Comparison of ENCODE assay signal across 25 cellular contexts in genomic region chr2:235553291-235553690, GRCh38.
"Had no signal": no experiment of that assay in that cellular context is flagged by ENCODE, and none has a peak within 500 bp of the region (broad histone marks: within the 10 kb centered on the region; RNA-seq: fewer than 3 reads in every experiment).

No MANE protein-coding gene starts in this region.

- H3K4me2 ChIP-seq: hepatocyte had no signal

- H3K4me3 ChIP-seq: cardiac muscle cell, hepatocyte, left ventricle myocardium inferior, pancreas, psoas muscle, tibial artery had no signal

- DNase-seq: activated CD4-positive, alpha-beta memory T cell treated with anti-CD3 and anti-CD28 coated beads, Interleukin-2, amount 10 ng/mL, durations not matched to agents 7 days and 5 days; activated CD4-positive, alpha-beta T cell treated with anti-CD3 and anti-CD28 coated beads for 48 hours; activated CD4-positive, CD25-positive, alpha-beta regulatory T cell; activated effector memory CD4-positive, alpha-beta T cell treated with Interleukin-2 at 50 U/mL for 16 hours; activated naive CD4-positive, alpha-beta T cell treated with anti-CD3 and anti-CD28 coated beads for 36 hours; activated naive CD8-positive, alpha-beta T cell treated with anti-CD3 and anti-CD28 coated beads, Interleukin-2, amount 10 ng/mL, durations not matched to agents 7 days and 5 days; activated T-cell treated with anti-CD3 and anti-CD28 coated beads, Interleukin-2, amount 50 U/mL, for 72 hours; amniotic stem cell; effector CD4-positive, alpha-beta T cell; foreskin melanocyte; immature natural killer cell; left ventricle myocardium inferior; mammary epithelial cell; midbrain; natural killer cell; psoas muscle; stimulated activated CD4-positive, alpha-beta T cell treated with anti-CD3 and anti-CD28 coated beads, Interleukin-12 subunit alpha, Interleukin-12 subunit beta, amount 100 ng/mL, for 4 hours; stimulated activated naive CD8-positive, alpha-beta T cell treated with anti-CD3 and anti-CD28 coated beads, Interleukin-15, amount 100 ng/mL, for 72 hours; T1000; tibial artery had no signal

- FAIRE-seq: pancreas had no signal

- H3K36me3 ChIP-seq: cardiac muscle cell, left ventricle myocardium inferior, neutrophil, pancreas, tibial artery had no signal

- H3K9me3 ChIP-seq: left ventricle myocardium inferior, neutrophil, pancreas, psoas muscle, tibial artery had no signal

- ATAC-seq: activated T-cell treated with anti-CD3 and anti-CD28 coated beads, Interleukin-2, amount 50 U/mL, for 72 hours; natural killer cell; psoas muscle; right cardiac atrium; stimulated activated naive CD8-positive, alpha-beta T cell treated with anti-CD3 and anti-CD28 coated beads, Interleukin-15, amount 100 ng/mL, for 72 hours had no signal

- H3K27ac ChIP-seq: cardiac muscle cell, hepatocyte, left ventricle myocardium inferior, neutrophil, psoas muscle, tibial artery had no signal

- H3K27me3 ChIP-seq: cardiac muscle cell, hepatocyte, pancreas, tibial artery had no signal
